ENCODE assay signal across 11 cellular contexts in genomic region chr4:13920901-13921300, GRCh38.
DNase-seq lines count a peak whose midpoint lies in the region; ATAC-seq and TF ChIP-seq lines count a peak whose summit lies in the region.
"Had no signal": no experiment of that assay in that cellular context is flagged by ENCODE, and none has a peak within 500 bp of the region (broad histone marks: within the 10 kb centered on the region; RNA-seq: fewer than 3 reads in every experiment).

No MANE protein-coding gene starts in this region.

- no TSS peak for BruUV-seq in A673 (replicated peaks; lab: Mats Ljungman, UMichigan)

- CTCF ChIA-PET in A673 (lab: Charles Lee), result no interaction called here

- peaks cover 79% of the 10 kb centered on the region for H3K4me1 Mint-ChIP-seq in chondrocyte (ENCODE audit: low read depth)
- H3K4me1 Mint-ChIP-seq in T-helper 2 cell treated with Interferon-gamma antibody and Interleukin-4, amounts not matched to agents 5 μg/mL and 100 μg/mL, for 36 hours (ENCODE audit: low read depth), result no peaks in the 10 kb centered on the region

- H3K4me3 ChIP-seq in A673 (ENCODE audit: low read depth, low read length, poor library complexity, severe bottlenecking) (no peak overlapping the region), KMS-11 (IDR thresholded peaks at IDR 0.05; ENCODE audit: insufficient read depth, low read depth, low read length) (no peak overlapping the region)

- H3K9ac ChIP-seq in KMS-11, result no peak overlapping the region

- DNase-seq in A673 (ENCODE audit: low spot score), result peak; percentile 63
- DNase-seq in chondrocyte (ENCODE audit: low spot score), result no peak
- peak; percentile 98 for DNase-seq in kidney glomerular epithelial cell (lab: John Stamatoyannopoulos, UW)
- no peak for DNase-seq in T-helper 2 cell treated with Interferon-gamma antibody and Interleukin-4, amounts not matched to agents 5 μg/mL and 100 μg/mL, for 36 hours (ENCODE audit: low spot score)
- no peak for DNase-seq in NCI-H2171 treated with DMSO at 0.1 percent for 48 hours (lab: John Stamatoyannopoulos, UW)
- DNase-seq: activated CD4-positive, alpha-beta memory T cell treated with anti-CD3 and anti-CD28 coated beads for 36 hours; C1 segment of cervical spinal cord; NCI-H1105 treated with DMSO at 0.1 percent for 48 hours had no signal

- H3K9me3 Mint-ChIP-seq in chondrocyte (ENCODE audit: low read depth), result peaks cover 3% of the 10 kb centered on the region
- H3K9me3 Mint-ChIP-seq in T-helper 2 cell treated with Interferon-gamma antibody and Interleukin-4, amounts not matched to agents 5 μg/mL and 100 μg/mL, for 36 hours, result peaks cover 5% of the 10 kb centered on the region
- H3K9me3 Mint-ChIP-seq: activated CD4-positive, alpha-beta memory T cell treated with anti-CD3 and anti-CD28 coated beads for 36 hours had no signal

- H3K27ac Mint-ChIP-seq in chondrocyte (ENCODE audit: unreplicated experiment), result peak overlapping the region; percentile 90
- no peak overlapping the region for H3K27ac Mint-ChIP-seq in T-helper 2 cell treated with Interferon-gamma antibody and Interleukin-4, amounts not matched to agents 5 μg/mL and 100 μg/mL, for 36 hours
- H3K27ac Mint-ChIP-seq: activated CD4-positive, alpha-beta memory T cell treated with anti-CD3 and anti-CD28 coated beads for 36 hours had no signal

- peak overlapping the region; percentile 89; the same call in 1 of the 2 replicates for H3K4me2 ChIP-seq in KMS-11

- POLR2A ChIA-PET in A673 (lab: Charles Lee; ENCODE audit: low non-redundant PET), result no interaction called here

- H3K27me3 ChIP-seq in A673 (replicated peaks; ENCODE audit: insufficient read depth, low read depth, low read length, poor library complexity) (no peaks in the 10 kb centered on the region), KMS-11 (ENCODE audit: insufficient read depth, low read depth) (no peaks in the 10 kb centered on the region)

- H3K4me3 Mint-ChIP-seq in chondrocyte (ENCODE audit: unreplicated experiment), result no peak overlapping the region
- H3K4me3 Mint-ChIP-seq in T-helper 2 cell treated with Interferon-gamma antibody and Interleukin-4, amounts not matched to agents 5 μg/mL and 100 μg/mL, for 36 hours, result no peak overlapping the region
- H3K4me3 Mint-ChIP-seq: activated CD4-positive, alpha-beta memory T cell treated with anti-CD3 and anti-CD28 coated beads for 36 hours had no signal

- no peaks in the 10 kb centered on the region for H4K20me1 ChIP-seq in KMS-11 (ENCODE audit: insufficient read depth)

- peaks cover 2% of the 10 kb centered on the region for H3K36me3 Mint-ChIP-seq in chondrocyte (ENCODE audit: low read depth)
- H3K36me3 Mint-ChIP-seq in T-helper 2 cell treated with Interferon-gamma antibody and Interleukin-4, amounts not matched to agents 5 μg/mL and 100 μg/mL, for 36 hours (ENCODE audit: low read depth), result no peaks in the 10 kb centered on the region
- H3K36me3 Mint-ChIP-seq: activated CD4-positive, alpha-beta memory T cell treated with anti-CD3 and anti-CD28 coated beads for 36 hours had no signal

- H3K27ac ChIP-seq in A673 (ENCODE audit: low read depth, low read length, poor library complexity, severe bottlenecking) (no peak overlapping the region), KMS-11 (no peak overlapping the region; the same call in 1 of the 2 replicates)

- H3K36me3 ChIP-seq in A673 (ENCODE audit: insufficient read depth, low read length, poor library complexity, severe bottlenecking) (no peaks in the 10 kb centered on the region), KMS-11 (ENCODE audit: insufficient read depth) (no peaks in the 10 kb centered on the region)

- no peak overlapping the region; the same call in 1 of the 2 replicates for H2AFZ ChIP-seq in KMS-11 (ENCODE audit: low read depth)

- intact Hi-C loops in A673 (cut with micrococcal nuclease; ENCODE audit: unreplicated experiment), result no loop called here

- TF ChIP-seq CTCF in A673 (conservative IDR thresholded peaks at IDR 0.05; ENCODE audit: low read depth, low read length) (no peak), KMS-11 (conservative IDR thresholded peaks at IDR 0.05; ENCODE audit: low read depth, low read length) (no peak), chondrocyte (IDR thresholded peaks at IDR 0.05) (no peak)

- peaks cover 10% of the 10 kb centered on the region for H3K4me1 ChIP-seq in A673 (ENCODE audit: insufficient read depth, low read length, poor library complexity, severe bottlenecking)
- peaks cover 52% of the 10 kb centered on the region for H3K4me1 ChIP-seq in KMS-11 (ENCODE audit: low read depth, poor library complexity, severe bottlenecking)

- H3K9me3 ChIP-seq in A673 (ENCODE audit: low read depth, low read length, poor library complexity, severe bottlenecking), result no peaks in the 10 kb centered on the region

- no peaks in the 10 kb centered on the region for H3K27me3 Mint-ChIP-seq in chondrocyte (ENCODE audit: low read depth)
- no peaks in the 10 kb centered on the region for H3K27me3 Mint-ChIP-seq in T-helper 2 cell treated with Interferon-gamma antibody and Interleukin-4, amounts not matched to agents 5 μg/mL and 100 μg/mL, for 36 hours (ENCODE audit: low read depth)
- H3K27me3 Mint-ChIP-seq: activated CD4-positive, alpha-beta memory T cell treated with anti-CD3 and anti-CD28 coated beads for 36 hours had no signal

- ATAC-seq in GM18909 (IDR thresholded peaks at IDR 0.05; ENCODE audit: poor library complexity, unreplicated experiment) (no peak), GM18867 (IDR thresholded peaks at IDR 0.05; ENCODE audit: unreplicated experiment) (no peak)

- no peaks in the 10 kb centered on the region for H3K79me2 ChIP-seq in KMS-11 (ENCODE audit: insufficient read depth, low read depth)

Comparison
In these comparisons a context has a peak if more than half of its experiments do, and no peak if none do; other contexts are left out.
1. DNase-seq: peak in A673 (single experiment) and kidney glomerular epithelial cell (single experiment); none in chondrocyte (single experiment), T-helper 2 cell treated with Interferon-gamma antibody and Interleukin-4, amounts not matched to agents 5 μg/mL and 100 μg/mL, for 36 hours (single experiment) and NCI-H2171 treated with DMSO at 0.1 percent for 48 hours (single experiment).